9 cellular contexts compared by ENCODE assay signal in genomic region chr17:2243953-2244352, GRCh38. TPM values are rescaled to one million over a fixed set of nuclear protein-coding genes. Genes with fewer than 3 reads are reported as not detected.
A peak's percentile ranks its signal among the peaks of the same experiment; 100 is the strongest.
DNase-seq lines count a peak whose midpoint lies in the region; ATAC-seq and TF ChIP-seq lines count a peak whose summit lies in the region.
"Had no signal": no experiment of that assay in that cellular context is flagged by ENCODE, and none has a peak within 500 bp of the region (broad histone marks: within the 10 kb centered on the region; RNA-seq: fewer than 3 reads in every experiment).

No MANE protein-coding gene starts in this region.

- no peak for TF ChIP-seq CTCF in gastroesophageal sphincter (IDR thresholded peaks at IDR 0.05)
- no peak for TF ChIP-seq CTCF in mucosa of descending colon (IDR thresholded peaks at IDR 0.05)

- H3K4me1 ChIP-seq in SJSA1 (replicated peaks) (peaks cover 48% of the 10 kb centered on the region), gastroesophageal sphincter (peaks cover 14 to 45% (median 15%) of the 10 kb centered on the region in 3 donors), mucosa of descending colon (ENCODE audit: low read depth) (no peaks in the 10 kb centered on the region)

- H3K36me3 ChIP-seq in SJSA1 (peaks cover 22% of the 10 kb centered on the region), gastroesophageal sphincter (peaks cover 0 to 22% of the 10 kb centered on the region in 2 donors), mucosa of descending colon (ENCODE audit: low read depth) (no peaks in the 10 kb centered on the region)

- no peak for TF ChIP-seq POLR2A in gastroesophageal sphincter (IDR thresholded peaks at IDR 0.05)

- 75 to 86% methylated on average over 5 of the region's 5 CpGs for WGBS in gastroesophageal sphincter (ENCODE audit: low coverage in 1 of 2), 2 donors

- TF ChIP-seq EP300 in gastroesophageal sphincter (IDR thresholded peaks at IDR 0.05): no peak

- H3K27ac ChIP-seq in SJSA1 (peak overlapping the region; percentile 94), gastroesophageal sphincter (peak overlapping the region; percentile 53 to 76 (median 67)), skin epidermis (peak overlapping the region in 15 of 21 experiments; percentile 2 to 69 (median 46))

- H3K9me3 ChIP-seq in SJSA1 (replicated peaks) (no peaks in the 10 kb centered on the region), gastroesophageal sphincter (no peaks in the 10 kb centered on the region), mucosa of descending colon (no peaks in the 10 kb centered on the region)

- intact Hi-C loops in mucosa of descending colon (cut with DNase I, micrococcal nuclease): loop anchor here in 1 of 2 donors (5.0 kb wide), 1 partner anchor 187 kb away; the partner anchor contains the start of gene HIC1

- ATAC-seq in gastroesophageal sphincter (no peak), GM19395 (IDR thresholded peaks at IDR 0.05; ENCODE audit: unreplicated experiment) (no peak), mucosa of descending colon (no peak)

- no peaks in the 10 kb centered on the region for H3K27me3 ChIP-seq in SJSA1 (replicated peaks)
- no peaks in the 10 kb centered on the region for H3K27me3 ChIP-seq in gastroesophageal sphincter

- no peak overlapping the region for H3K4me3 ChIP-seq in SJSA1
- H3K4me3 ChIP-seq in gastroesophageal sphincter: no peak overlapping the region
- H3K4me3 ChIP-seq in skin epidermis: no peak overlapping the region
- H3K4me3 ChIP-seq in mucosa of descending colon: no peak overlapping the region
- H3K4me3 ChIP-seq: GM23338 had no signal

- DNase-seq in EL: peak; percentile 47
- no peak for DNase-seq in SJSA1 (ENCODE audit: low read depth in 1 of 2, low spot score in 2 of 2)
- DNase-seq in DMS53 (lab: John Stamatoyannopoulos, UW): no peak
- no peak for DNase-seq in mucosa of descending colon
- DNase-seq: cortex of kidney had no signal

RNA-seq across cellular contexts. Expression of gene SMG6, which starts 59.6 kb away (rescaled TPM):
- total RNA-seq in SJSA1 (2014; rRNA removed; shearing (Covaris generic)): 23.9 and 37.7 TPM in 2 replicates
- total RNA-seq in gastroesophageal sphincter: 10 to 100 TPM; 27.2 to 75.5 (median 43.9) TPM
- total RNA-seq in mucosa of descending colon: 10 to 100 TPM; 25.9 to 41.6 (median 38.8) TPM

RNA-seq across cellular contexts. Expression of gene SRR, which starts 59.8 kb away (rescaled TPM):
- 8.9 and 32.3 TPM in 2 replicates for total RNA-seq in SJSA1 (2014; rRNA removed; shearing (Covaris generic))
- total RNA-seq in gastroesophageal sphincter: 10 to 100 TPM; 13.7 to 38.8 (median 16.9) TPM
- total RNA-seq in mucosa of descending colon: 10 to 100 TPM in 1 of 3 donors, 1 to 10 TPM in 2; 9.7 to 16.2 (median 9.8) TPM
